2 cellular contexts compared by ENCODE assay signal in the genomic region with DNA sequence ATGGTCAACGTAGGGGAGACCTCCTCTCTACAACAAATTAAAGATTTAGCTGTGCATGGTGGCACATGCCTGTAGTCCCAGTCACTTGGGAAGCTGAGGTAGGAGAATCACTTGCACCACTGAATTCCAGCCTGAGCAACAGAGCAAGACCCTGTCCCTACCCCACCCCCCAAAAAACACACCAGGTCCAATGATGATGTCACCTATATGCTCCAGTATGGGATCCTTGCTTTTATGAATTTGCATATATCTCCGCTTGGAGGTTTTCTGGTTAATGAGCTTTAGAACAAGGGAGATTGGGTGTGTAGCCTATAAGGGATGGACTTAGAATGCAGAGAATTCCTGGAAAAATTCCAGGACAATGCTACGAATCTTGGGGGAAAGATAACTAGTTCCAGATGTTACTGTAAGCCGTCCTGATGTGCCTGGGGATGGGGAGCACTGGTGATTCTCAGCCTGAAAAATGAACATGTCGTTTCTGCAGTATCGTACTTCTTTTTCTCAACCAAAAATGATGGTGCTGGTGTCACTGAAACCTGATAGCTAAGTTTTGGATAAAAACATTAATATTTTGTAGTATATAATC.
TF ChIP-seq lines count a peak whose summit lies in the region.

No MANE protein-coding gene starts in this region.

TF ChIP-seq in HCT116, 20 proteins besides CTCF, POLR2A, EP300 and RAD21:
- TF ChIP-seq, protein P1, sequence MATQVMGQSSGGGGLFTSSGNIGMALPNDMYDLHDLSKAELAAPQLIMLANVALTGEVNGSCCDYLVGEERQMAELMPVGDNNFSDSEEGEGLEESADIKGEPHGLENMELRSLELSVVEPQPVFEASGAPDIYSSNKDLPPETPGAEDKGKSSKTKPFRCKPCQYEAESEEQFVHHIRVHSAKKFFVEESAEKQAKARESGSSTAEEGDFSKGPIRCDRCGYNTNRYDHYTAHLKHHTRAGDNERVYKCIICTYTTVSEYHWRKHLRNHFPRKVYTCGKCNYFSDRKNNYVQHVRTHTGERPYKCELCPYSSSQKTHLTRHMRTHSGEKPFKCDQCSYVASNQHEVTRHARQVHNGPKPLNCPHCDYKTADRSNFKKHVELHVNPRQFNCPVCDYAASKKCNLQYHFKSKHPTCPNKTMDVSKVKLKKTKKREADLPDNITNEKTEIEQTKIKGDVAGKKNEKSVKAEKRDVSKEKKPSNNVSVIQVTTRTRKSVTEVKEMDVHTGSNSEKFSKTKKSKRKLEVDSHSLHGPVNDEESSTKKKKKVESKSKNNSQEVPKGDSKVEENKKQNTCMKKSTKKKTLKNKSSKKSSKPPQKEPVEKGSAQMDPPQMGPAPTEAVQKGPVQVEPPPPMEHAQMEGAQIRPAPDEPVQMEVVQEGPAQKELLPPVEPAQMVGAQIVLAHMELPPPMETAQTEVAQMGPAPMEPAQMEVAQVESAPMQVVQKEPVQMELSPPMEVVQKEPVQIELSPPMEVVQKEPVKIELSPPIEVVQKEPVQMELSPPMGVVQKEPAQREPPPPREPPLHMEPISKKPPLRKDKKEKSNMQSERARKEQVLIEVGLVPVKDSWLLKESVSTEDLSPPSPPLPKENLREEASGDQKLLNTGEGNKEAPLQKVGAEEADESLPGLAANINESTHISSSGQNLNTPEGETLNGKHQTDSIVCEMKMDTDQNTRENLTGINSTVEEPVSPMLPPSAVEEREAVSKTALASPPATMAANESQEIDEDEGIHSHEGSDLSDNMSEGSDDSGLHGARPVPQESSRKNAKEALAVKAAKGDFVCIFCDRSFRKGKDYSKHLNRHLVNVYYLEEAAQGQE (IDR thresholded peaks at IDR 0.05; ENCODE audit: low read depth) = no peak
- TF ChIP-seq POLR2AphosphoS5 (IDR thresholded peaks at IDR 0.05; ENCODE audit: low read depth, low read length) (peak; percentile 21), ZBTB33 (IDR thresholded peaks at IDR 0.05; ENCODE audit: extremely low read depth, insufficient replicate concordance, low read length) (peak; percentile 32)

TF ChIP-seq in K562, 482 proteins besides CTCF, POLR2A, EP300 and RAD21:
- TF ChIP-seq SMARCE1 (IDR thresholded peaks at IDR 0.05) = no peak
- TF ChIP-seq, protein P2, sequence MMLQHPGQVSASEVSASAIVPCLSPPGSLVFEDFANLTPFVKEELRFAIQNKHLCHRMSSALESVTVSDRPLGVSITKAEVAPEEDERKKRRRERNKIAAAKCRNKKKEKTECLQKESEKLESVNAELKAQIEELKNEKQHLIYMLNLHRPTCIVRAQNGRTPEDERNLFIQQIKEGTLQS (IDR thresholded peaks at IDR 0.05) = peak; percentile 60
- TF ChIP-seq, protein P2 (CRISPR knock-in tag; conservative IDR thresholded peaks at IDR 0.05) = no peak
